In the genomic region with DNA sequence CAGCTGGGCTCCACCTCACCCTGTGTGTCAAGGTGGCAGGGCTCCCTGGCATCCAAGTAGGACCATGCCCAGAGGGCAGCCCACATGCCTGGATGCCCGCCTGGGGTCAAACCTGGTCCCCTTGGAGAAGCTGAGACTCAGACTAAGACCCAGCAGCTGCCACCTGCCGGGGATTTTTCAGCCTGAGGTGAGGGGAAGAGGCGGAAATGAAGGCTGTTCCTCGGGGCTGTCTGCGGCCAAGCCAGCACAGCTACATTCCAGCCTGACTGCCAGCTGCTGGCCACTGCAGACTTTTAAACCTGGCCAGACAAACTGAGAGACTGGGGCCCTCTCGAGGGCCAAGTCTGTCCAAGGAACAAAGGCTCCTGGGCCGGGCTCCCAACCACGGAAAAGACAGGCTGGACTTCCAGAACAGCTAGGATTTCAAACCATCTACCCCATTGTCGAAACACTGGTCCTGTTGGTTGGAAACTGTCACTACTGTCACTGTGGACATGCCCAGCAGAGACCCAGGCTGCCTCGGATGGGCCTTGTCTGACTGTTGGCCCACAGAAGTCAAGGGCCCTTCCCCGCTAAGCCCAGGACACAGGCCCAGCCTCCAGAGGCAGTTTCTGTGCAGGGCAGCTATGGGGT, we compare ENCODE assay signal across 1 cellular context.
TF ChIP-seq lines count a peak whose summit lies in the region.

No MANE protein-coding gene starts in this region.

TF ChIP-seq in H1, 55 proteins besides CTCF, POLR2A, EP300 and RAD21:
- TF ChIP-seq NRF1 (IDR thresholded peaks at IDR 0.05; ENCODE audit: low read depth, low read length) (no peak), ZNF274 (IDR thresholded peaks at IDR 0.05; ENCODE audit: borderline replicate concordance, extremely low read depth, low read length) (no peak), ASH2L (IDR thresholded peaks at IDR 0.05; ENCODE audit: low read length) (no peak), POLR2AphosphoS5 (IDR thresholded peaks at IDR 0.05; ENCODE audit: low read depth, low read length) (no peak), MAFK (IDR thresholded peaks at IDR 0.05; ENCODE audit: low read depth, low read length) (no peak), KDM4A (IDR thresholded peaks at IDR 0.05; ENCODE audit: low read depth, low read length, severe bottlenecking) (no peak), NANOG (IDR thresholded peaks at IDR 0.05; ENCODE audit: insufficient read depth, low read depth, low read length, poor library complexity, severe bottlenecking) (no peak), CBX8 (IDR thresholded peaks at IDR 0.05; ENCODE audit: borderline replicate concordance, low read depth, low read length) (no peak), RXRA (IDR thresholded peaks at IDR 0.05; ENCODE audit: insufficient read depth, low read depth, low read length) (no peak), TAF7 (optimal IDR thresholded peaks at IDR 0.05; ENCODE audit: borderline replicate concordance, low read depth, low read length) (no peak), CBX5 (IDR thresholded peaks at IDR 0.05; ENCODE audit: low read depth, low read length) (no peak)
- TF ChIP-seq, protein P1, sequence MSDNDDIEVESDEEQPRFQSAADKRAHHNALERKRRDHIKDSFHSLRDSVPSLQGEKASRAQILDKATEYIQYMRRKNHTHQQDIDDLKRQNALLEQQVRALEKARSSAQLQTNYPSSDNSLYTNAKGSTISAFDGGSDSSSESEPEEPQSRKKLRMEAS (IDR thresholded peaks at IDR 0.05) = no peak
- TF ChIP-seq, protein P2, sequence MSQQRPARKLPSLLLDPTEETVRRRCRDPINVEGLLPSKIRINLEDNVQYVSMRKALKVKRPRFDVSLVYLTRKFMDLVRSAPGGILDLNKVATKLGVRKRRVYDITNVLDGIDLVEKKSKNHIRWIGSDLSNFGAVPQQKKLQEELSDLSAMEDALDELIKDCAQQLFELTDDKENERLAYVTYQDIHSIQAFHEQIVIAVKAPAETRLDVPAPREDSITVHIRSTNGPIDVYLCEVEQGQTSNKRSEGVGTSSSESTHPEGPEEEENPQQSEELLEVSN (IDR thresholded peaks at IDR 0.05) = no peak
